Comparison of ENCODE assay signal across 8 cellular contexts in genomic region chr19:19461671-19462622, GRCh38. TPM values are rescaled to one million over a fixed set of nuclear protein-coding genes. Genes with fewer than 3 reads are reported as not detected.
DNase-seq lines count a peak whose midpoint lies in the region; ATAC-seq and TF ChIP-seq lines count a peak whose summit lies in the region.

No MANE protein-coding gene starts in this region.

- H3K27ac Mint-ChIP-seq in activated naive CD4-positive, alpha-beta T cell treated with anti-CD3 and anti-CD28 coated beads, Interleukin-2, amount 50 U/mL, for 72 hours = peak overlapping the region; percentile 97 to 98

- peak overlapping the region; percentile 30 for H3K4me2 ChIP-seq in trophoblast cell (ENCODE audit: low read length)

- H3K27me3 ChIP-seq in AG04450 (ENCODE audit: control insufficient read depth, insufficient read depth, low read length) (no peaks in the 10 kb centered on the region), trophoblast cell (ENCODE audit: insufficient read depth, low read length) (no peaks in the 10 kb centered on the region)

- peak overlapping the region; percentile 52 for H3K27ac ChIP-seq in AG04450 (ENCODE audit: low read depth, low read length)
- peak overlapping the region; percentile 99 for H3K27ac ChIP-seq in trophoblast cell (ENCODE audit: low read depth, low read length)

- H2AK5ac ChIP-seq in trophoblast cell (ENCODE audit: low read length) = peak overlapping the region; percentile 45

- H3K18ac ChIP-seq in trophoblast cell (ENCODE audit: low read length) = peak overlapping the region; percentile 61

- no peak overlapping the region for H3K4me3 ChIP-seq in AG04450 (ENCODE audit: low read depth, low read length)
- H3K4me3 ChIP-seq in trophoblast cell (ENCODE audit: low read depth, low read length) = no peak overlapping the region

- H3K79me2 ChIP-seq in trophoblast cell (ENCODE audit: control insufficient read depth, insufficient read depth, low read length, poor library complexity) = peaks cover 44% of the 10 kb centered on the region

- POLR2A ChIA-PET in AG04450 (lab: Yijun Ruan, JAX) = no interaction called here

- intact Hi-C loops in Right ventricle myocardium superior (cut with DNase I) = no loop called here

- H4K8ac ChIP-seq in trophoblast cell (ENCODE audit: low read depth, low read length) = peak overlapping the region; percentile 20

- DNase-seq in AG04450 (ENCODE audit: low read depth, low spot score) = no peak
- peak; percentile 36 for DNase-seq in KG1 (lab: John Stamatoyannopoulos, UW)
- no peak for DNase-seq in activated naive CD4-positive, alpha-beta T cell treated with anti-CD3 and anti-CD28 coated beads, Interleukin-2, amount 50 U/mL, for 72 hours (ENCODE audit: low spot score in 2 of 2)
- DNase-seq in Right ventricle myocardium superior = peak; percentile 79
- DNase-seq in trophoblast cell = no peak
- no peak for DNase-seq in Ammon's horn (ENCODE audit: low spot score)
- DNase-seq in LoVo (ENCODE audit: low spot score) = no peak

- peaks cover 62 to 65% of the 10 kb centered on the region in 2 experiments for H3K4me1 ChIP-seq in trophoblast cell (ENCODE audit: control insufficient read depth in 1 of 2, insufficient read depth in 2 of 2, low read length in 2 of 2)

- WGBS in trophoblast cell (ENCODE audit: extremely low coverage, insufficient coverage, insufficient read length) = no CpG with 5 or more reads among the region's 27 CpGs

- H3K23ac ChIP-seq in trophoblast cell (ENCODE audit: low read length) = no peak overlapping the region

- H2BK120ac ChIP-seq in trophoblast cell (ENCODE audit: insufficient read depth, low read length, poor library complexity) = no peak overlapping the region

- H3K4ac ChIP-seq in trophoblast cell (ENCODE audit: low read depth, low read length) = peak overlapping the region; percentile 85

- no peak for ATAC-seq in activated naive CD4-positive, alpha-beta T cell treated with anti-CD3 and anti-CD28 coated beads, Interleukin-2, amount 50 U/mL, for 72 hours
- ATAC-seq in Right ventricle myocardium superior (ENCODE audit: poor library complexity) = peak; percentile 61
- no peak for ATAC-seq in GM19397 (IDR thresholded peaks at IDR 0.05; ENCODE audit: unreplicated experiment)

- H3K9me3 Mint-ChIP-seq in activated naive CD4-positive, alpha-beta T cell treated with anti-CD3 and anti-CD28 coated beads, Interleukin-2, amount 50 U/mL, for 72 hours = peaks cover 0 to 13% of the 10 kb centered on the region in 2 donors

- H3K79me1 ChIP-seq in trophoblast cell (ENCODE audit: low read length) = peaks cover 37% of the 10 kb centered on the region

- CTCF ChIA-PET in AG04450 (lab: Charles Lee) = interaction anchor here (0.8 kb wide), 1 partner anchor 14 kb away, joined by 4 read pairs; no protein-coding TSS in a partner anchor

- H3K36me3 Mint-ChIP-seq in activated naive CD4-positive, alpha-beta T cell treated with anti-CD3 and anti-CD28 coated beads, Interleukin-2, amount 50 U/mL, for 72 hours = peaks cover 22 to 28% of the 10 kb centered on the region in 2 donors

- no peak overlapping the region for H2AFZ ChIP-seq in trophoblast cell (ENCODE audit: insufficient read depth, low read length, poor library complexity)

- peak overlapping the region; percentile 37 for H2BK12ac ChIP-seq in trophoblast cell (ENCODE audit: low read length)

- H2BK5ac ChIP-seq in trophoblast cell (ENCODE audit: low read depth, low read length, poor library complexity) = peak overlapping the region; percentile 8

- TF ChIP-seq CTCF in AG04450 (IDR thresholded peaks at IDR 0.05; ENCODE audit: low read depth, low read length) = no peak

- peak overlapping the region; percentile 59 for H3K14ac ChIP-seq in trophoblast cell (ENCODE audit: low read length)

- H4K12ac ChIP-seq in trophoblast cell (ENCODE audit: low read depth, low read length) = peak overlapping the region; percentile 19

- H3K9me3 ChIP-seq in AG04450 (ENCODE audit: control insufficient read depth, insufficient read depth, low read length) (peaks cover 16% of the 10 kb centered on the region), trophoblast cell (ENCODE audit: insufficient read depth, low read depth, low read length) (peaks cover 4% of the 10 kb centered on the region)

- H3K9ac ChIP-seq in trophoblast cell (ENCODE audit: low read length) = no peak overlapping the region

- peak overlapping the region; percentile 99 for H4K91ac ChIP-seq in trophoblast cell (ENCODE audit: low read depth, low read length)

- peaks cover 20 to 23% of the 10 kb centered on the region in 2 experiments for H3K36me3 ChIP-seq in trophoblast cell (ENCODE audit: control insufficient read depth in 1 of 2, insufficient read depth in 2 of 2, low read length in 2 of 2)

RNA-seq across cellular contexts. Expression of gene TSSK6, which starts 53.4 kb away (rescaled TPM):
- polyA plus RNA-seq in AG04450 (2011; rRNA removed) = 1.0 and 1.7 TPM in 2 replicates
- 0.48 and 0.60 TPM in 2 replicates for polyA minus RNA-seq in AG04450 (2011; rRNA and poly(A)+ RNA removed)
- total RNA-seq in activated naive CD4-positive, alpha-beta T cell treated with anti-CD3 and anti-CD28 coated beads, Interleukin-2, amount 50 U/mL, for 72 hours = 1 to 10 TPM; 3.8 to 5.5 TPM
- total RNA-seq in Right ventricle myocardium superior = 0.67 TPM
- polyA plus RNA-seq in trophoblast cell (2013) = 1.1 and 1.4 TPM in 2 replicates

RNA-seq across cellular contexts. Expression of gene NDUFA13, which starts 54.1 kb away (rescaled TPM):
- polyA plus RNA-seq in AG04450 (2011; rRNA removed) = 388 and 454 TPM in 2 replicates
- polyA minus RNA-seq in AG04450 (2011; rRNA and poly(A)+ RNA removed) = 86.2 and 132 TPM in 2 replicates
- total RNA-seq in activated naive CD4-positive, alpha-beta T cell treated with anti-CD3 and anti-CD28 coated beads, Interleukin-2, amount 50 U/mL, for 72 hours = 100 to 1,000 TPM; 358 to 407 TPM
- 1,367 TPM for total RNA-seq in Right ventricle myocardium superior
- polyA plus RNA-seq in trophoblast cell (2013) = 160 and 164 TPM in 2 replicates

RNA-seq across cellular contexts. Expression of gene GATAD2A, which starts 56.5 kb away (rescaled TPM):
- 22.0 and 23.4 TPM in 2 replicates for polyA plus RNA-seq in AG04450 (2011; rRNA removed)
- polyA minus RNA-seq in AG04450 (2011; rRNA and poly(A)+ RNA removed) = 16.6 and 23.3 TPM in 2 replicates
- total RNA-seq in activated naive CD4-positive, alpha-beta T cell treated with anti-CD3 and anti-CD28 coated beads, Interleukin-2, amount 50 U/mL, for 72 hours = 100 to 1,000 TPM; 122 to 134 TPM
- 24.3 TPM for total RNA-seq in Right ventricle myocardium superior
- polyA plus RNA-seq in trophoblast cell (2013) = 115 and 116 TPM in 2 replicates

Comparison
In these comparisons a context has a peak if more than half of its experiments do, and no peak if none do; other contexts are left out.
1. DNase-seq: peak in KG1 (single experiment) and Right ventricle myocardium superior (single experiment); none in AG04450 (single experiment), activated naive CD4-positive, alpha-beta T cell treated with anti-CD3 and anti-CD28 coated beads, Interleukin-2, amount 50 U/mL, for 72 hours (0 of 2), trophoblast cell (0 of 2), Ammon's horn (single experiment) and LoVo (single experiment).